Comparison of ENCODE assay signal across 1 cellular context in the genomic region with DNA sequence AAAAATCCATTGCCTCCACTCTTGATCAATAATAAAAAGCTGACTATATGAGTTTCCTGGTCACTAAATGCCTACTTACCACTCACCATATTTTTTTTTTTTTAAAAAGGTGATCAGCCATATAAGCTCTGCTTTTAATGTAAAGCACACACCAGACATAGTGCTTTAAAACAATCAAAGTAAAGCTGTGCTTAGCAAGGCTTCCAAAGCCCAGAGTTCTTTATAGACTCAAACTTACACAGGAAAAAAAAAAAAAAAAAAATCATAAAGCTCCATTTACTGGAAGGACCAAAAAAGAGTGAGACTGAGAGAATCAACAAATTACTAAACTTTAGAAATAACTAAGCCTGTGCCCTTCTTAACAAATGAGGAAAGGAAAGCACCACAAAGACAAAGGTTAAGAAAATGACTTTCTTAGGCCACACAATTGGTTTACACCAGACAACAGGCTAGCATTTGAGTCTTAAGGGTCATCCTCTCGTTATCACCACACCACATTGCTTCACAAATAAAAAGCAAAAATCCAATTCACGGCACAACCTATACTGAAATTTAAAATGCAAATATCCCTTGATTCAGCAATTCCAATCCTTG.
TF ChIP-seq lines count a peak whose summit lies in the region.

No MANE protein-coding gene starts in this region.

TF ChIP-seq in H1, 55 proteins besides CTCF, POLR2A, EP300 and RAD21:
- TF ChIP-seq, protein P1, sequence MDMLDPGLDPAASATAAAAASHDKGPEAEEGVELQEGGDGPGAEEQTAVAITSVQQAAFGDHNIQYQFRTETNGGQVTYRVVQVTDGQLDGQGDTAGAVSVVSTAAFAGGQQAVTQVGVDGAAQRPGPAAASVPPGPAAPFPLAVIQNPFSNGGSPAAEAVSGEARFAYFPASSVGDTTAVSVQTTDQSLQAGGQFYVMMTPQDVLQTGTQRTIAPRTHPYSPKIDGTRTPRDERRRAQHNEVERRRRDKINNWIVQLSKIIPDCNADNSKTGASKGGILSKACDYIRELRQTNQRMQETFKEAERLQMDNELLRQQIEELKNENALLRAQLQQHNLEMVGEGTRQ (IDR thresholded peaks at IDR 0.05; ENCODE audit: low read length) = no peak
- no peak for TF ChIP-seq KDM4A (IDR thresholded peaks at IDR 0.05; ENCODE audit: low read depth, low read length, severe bottlenecking)
- no peak for TF ChIP-seq BACH1 (IDR thresholded peaks at IDR 0.05; ENCODE audit: low read length)
- TF ChIP-seq RNF2 (IDR thresholded peaks at IDR 0.05; ENCODE audit: borderline replicate concordance, low read depth, low read length, missing control alignments, poor library complexity, severe bottlenecking) = no peak
- no peak for TF ChIP-seq POLR2AphosphoS5 (IDR thresholded peaks at IDR 0.05; ENCODE audit: low read depth, low read length)
- TF ChIP-seq EZH2 (IDR thresholded peaks at IDR 0.05; ENCODE audit: low read depth, low read length, severe bottlenecking) = no peak
- no peak for TF ChIP-seq TEAD4 (IDR thresholded peaks at IDR 0.05; ENCODE audit: low read depth, low read length)
- TF ChIP-seq, protein P2, sequence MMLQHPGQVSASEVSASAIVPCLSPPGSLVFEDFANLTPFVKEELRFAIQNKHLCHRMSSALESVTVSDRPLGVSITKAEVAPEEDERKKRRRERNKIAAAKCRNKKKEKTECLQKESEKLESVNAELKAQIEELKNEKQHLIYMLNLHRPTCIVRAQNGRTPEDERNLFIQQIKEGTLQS (IDR thresholded peaks at IDR 0.05; ENCODE audit: insufficient read depth, low read depth, low read length) = no peak
- no peak for TF ChIP-seq ASH2L (IDR thresholded peaks at IDR 0.05; ENCODE audit: low read length)
- TF ChIP-seq SIRT6 (IDR thresholded peaks at IDR 0.05; ENCODE audit: low read length) = no peak
- TF ChIP-seq CBX5 (IDR thresholded peaks at IDR 0.05; ENCODE audit: low read depth, low read length) = no peak
- TF ChIP-seq SRF (IDR thresholded peaks at IDR 0.05; ENCODE audit: low read depth, low read length) = no peak
- TF ChIP-seq YY1 (IDR thresholded peaks at IDR 0.05; ENCODE audit: low read depth, low read length) = no peak
- TF ChIP-seq TCF12 (IDR thresholded peaks at IDR 0.05; ENCODE audit: low read depth, low read length) = no peak
- no peak for TF ChIP-seq CHD1 (IDR thresholded peaks at IDR 0.05; ENCODE audit: low read depth, low read length)
- TF ChIP-seq, protein P3, sequence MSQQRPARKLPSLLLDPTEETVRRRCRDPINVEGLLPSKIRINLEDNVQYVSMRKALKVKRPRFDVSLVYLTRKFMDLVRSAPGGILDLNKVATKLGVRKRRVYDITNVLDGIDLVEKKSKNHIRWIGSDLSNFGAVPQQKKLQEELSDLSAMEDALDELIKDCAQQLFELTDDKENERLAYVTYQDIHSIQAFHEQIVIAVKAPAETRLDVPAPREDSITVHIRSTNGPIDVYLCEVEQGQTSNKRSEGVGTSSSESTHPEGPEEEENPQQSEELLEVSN (IDR thresholded peaks at IDR 0.05) = no peak
- TF ChIP-seq, protein P4, sequence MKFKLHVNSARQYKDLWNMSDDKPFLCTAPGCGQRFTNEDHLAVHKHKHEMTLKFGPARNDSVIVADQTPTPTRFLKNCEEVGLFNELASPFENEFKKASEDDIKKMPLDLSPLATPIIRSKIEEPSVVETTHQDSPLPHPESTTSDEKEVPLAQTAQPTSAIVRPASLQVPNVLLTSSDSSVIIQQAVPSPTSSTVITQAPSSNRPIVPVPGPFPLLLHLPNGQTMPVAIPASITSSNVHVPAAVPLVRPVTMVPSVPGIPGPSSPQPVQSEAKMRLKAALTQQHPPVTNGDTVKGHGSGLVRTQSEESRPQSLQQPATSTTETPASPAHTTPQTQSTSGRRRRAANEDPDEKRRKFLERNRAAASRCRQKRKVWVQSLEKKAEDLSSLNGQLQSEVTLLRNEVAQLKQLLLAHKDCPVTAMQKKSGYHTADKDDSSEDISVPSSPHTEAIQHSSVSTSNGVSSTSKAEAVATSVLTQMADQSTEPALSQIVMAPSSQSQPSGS (IDR thresholded peaks at IDR 0.05; ENCODE audit: low read length) = no peak
- TF ChIP-seq TAF7 (optimal IDR thresholded peaks at IDR 0.05; ENCODE audit: borderline replicate concordance, low read depth, low read length) = no peak
- no peak for TF ChIP-seq HDAC2 (IDR thresholded peaks at IDR 0.05; ENCODE audit: borderline replicate concordance in 1 of 2, low read depth in 2 of 2, low read length in 2 of 2)
- TF ChIP-seq SIN3A (conservative IDR thresholded peaks at IDR 0.05 in 1 of 2, IDR thresholded peaks at IDR 0.05 in 1 of 2; ENCODE audit: low read depth in 1 of 2, low read length in 2 of 2) = no peak
